Comparison of ENCODE assay signal across 16 cellular contexts in genomic region chr2:143698350-143698749, GRCh38.
DNase-seq lines count a peak whose midpoint lies in the region; ATAC-seq and TF ChIP-seq lines count a peak whose summit lies in the region.
"Had no signal": no experiment of that assay in that cellular context is flagged by ENCODE, and none has a peak within 500 bp of the region (broad histone marks: within the 10 kb centered on the region; RNA-seq: fewer than 3 reads in every experiment).

No MANE protein-coding gene starts in this region.

- TF ChIP-seq POLR2A in transverse colon (IDR thresholded peaks at IDR 0.05), result no peak

- H3K9ac ChIP-seq in MM.1S (ENCODE audit: low read length), result no peak overlapping the region
- H3K9ac ChIP-seq: BLaER1 treated with 17β-estradiol and CSF1 and Interleukin-3, amounts not matched to agents 10 nM and 100 nM had no signal

- no peak for TF ChIP-seq EP300 in transverse colon (IDR thresholded peaks at IDR 0.05; ENCODE audit: low read depth)

- in situ Hi-C loops in transverse colon (cut with MboI; ENCODE audit: low pct_ligation_motif_present in 1 of 4, low pct_unique_long_range_greater_than_20kb in 1 of 4, low sequenced_read_pairs in 3 of 4), result no loop called here

- 0 out of 2 replicates have a peak overlapping the region, but pooled peaks have one; percentile 3 for H2AFZ ChIP-seq in MM.1S (ENCODE audit: low read length)
- H2AFZ ChIP-seq: GM23338 had no signal

- peak; percentile 55 for ATAC-seq in activated CD4-positive, alpha-beta T cell treated with anti-CD3 and anti-CD28 coated beads for 36 hours
- no peak for ATAC-seq in CD4-positive, CD25-positive, alpha-beta regulatory T cell (ENCODE audit: low read depth in 2 of 2)
- ATAC-seq: GM23338 had no signal

- no peaks in the 10 kb centered on the region for H3K27me3 Mint-ChIP-seq in activated CD4-positive, alpha-beta T cell treated with anti-CD3 and anti-CD28 coated beads for 36 hours
- H3K27me3 Mint-ChIP-seq in activated CD4-positive, alpha-beta T cell treated with anti-CD3 and anti-CD28 coated beads, Interleukin-2, amount 10 ng/mL, durations not matched to agents 7 days and 5 days, result no peaks in the 10 kb centered on the region
- H3K27me3 Mint-ChIP-seq in CD4-positive, CD25-positive, alpha-beta regulatory T cell, result no peaks in the 10 kb centered on the region
- no peaks in the 10 kb centered on the region for H3K27me3 Mint-ChIP-seq in activated naive CD8-positive, alpha-beta T cell
- H3K27me3 Mint-ChIP-seq: IgD-negative memory B cell had no signal

- H3K9me3 ChIP-seq in CD4-positive, CD25-positive, alpha-beta regulatory T cell (ENCODE audit: control insufficient read depth in 2 of 2, low read length in 2 of 2), result no peaks in the 10 kb centered on the region
- H3K9me3 ChIP-seq in MM.1S (replicated peaks; ENCODE audit: insufficient read depth, low read length), result no peaks in the 10 kb centered on the region
- H3K9me3 ChIP-seq in transverse colon, result no peaks in the 10 kb centered on the region
- H3K9me3 ChIP-seq: BLaER1 treated with 17β-estradiol and CSF1 and Interleukin-3, amounts not matched to agents 10 nM and 100 nM had no signal

- no peak overlapping the region for H3K4me3 ChIP-seq in CD4-positive, CD25-positive, alpha-beta regulatory T cell (ENCODE audit: low read depth, low read length)
- H3K4me3 ChIP-seq in MM.1S (ENCODE audit: low read length), result no peak overlapping the region
- no peak overlapping the region for H3K4me3 ChIP-seq in transverse colon
- H3K4me3 ChIP-seq: BLaER1 treated with 17β-estradiol and CSF1 and Interleukin-3, amounts not matched to agents 10 nM and 100 nM; GM23338 had no signal

- DNase-seq in activated CD4-positive, alpha-beta T cell treated with anti-CD3 and anti-CD28 coated beads for 36 hours, result no peak
- DNase-seq in activated CD4-positive, alpha-beta T cell treated with anti-CD3 and anti-CD28 coated beads, Interleukin-2, amount 10 ng/mL, durations not matched to agents 7 days and 5 days, result no peak
- no peak for DNase-seq in CD4-positive, CD25-positive, alpha-beta regulatory T cell
- DNase-seq in MM.1S (no peak), NCI-H128 (lab: John Stamatoyannopoulos, UW; ENCODE audit: unreplicated experiment) (no peak), GM20000 (ENCODE audit: low spot score) (no peak), transverse colon (no peak)
- DNase-seq: DMS79, NCI-H1436, NCI-H2081, NCI-H510A treated with DMSO at 0.1 percent for 48 hours had no signal

- POLR2A ChIA-PET in activated CD4-positive, alpha-beta T cell treated with anti-CD3 and anti-CD28 coated beads for 36 hours (lab: Charles Lee), result no interaction called here
- POLR2A ChIA-PET in activated CD4-positive, alpha-beta T cell treated with anti-CD3 and anti-CD28 coated beads, Interleukin-2, amount 10 ng/mL, durations not matched to agents 7 days and 5 days (lab: Charles Lee), result no interaction called here

- H3K36me3 Mint-ChIP-seq in activated CD4-positive, alpha-beta T cell treated with anti-CD3 and anti-CD28 coated beads for 36 hours (ENCODE audit: low read depth), result peaks cover 19% of the 10 kb centered on the region
- peaks cover 51% of the 10 kb centered on the region for H3K36me3 Mint-ChIP-seq in activated CD4-positive, alpha-beta T cell treated with anti-CD3 and anti-CD28 coated beads, Interleukin-2, amount 10 ng/mL, durations not matched to agents 7 days and 5 days (ENCODE audit: low read depth)
- peaks cover 40% of the 10 kb centered on the region for H3K36me3 Mint-ChIP-seq in CD4-positive, CD25-positive, alpha-beta regulatory T cell
- peaks cover 30% of the 10 kb centered on the region for H3K36me3 Mint-ChIP-seq in activated naive CD8-positive, alpha-beta T cell

- CTCF ChIA-PET in activated CD4-positive, alpha-beta T cell treated with anti-CD3 and anti-CD28 coated beads for 36 hours (lab: Charles Lee), result interaction anchor here (0.9 to 1.0 kb wide), 2 partner anchors 9 to 32 kb away, joined by 3 read pairs; no protein-coding TSS in a partner anchor
- CTCF ChIA-PET in activated CD4-positive, alpha-beta T cell treated with anti-CD3 and anti-CD28 coated beads, Interleukin-2, amount 10 ng/mL, durations not matched to agents 7 days and 5 days (lab: Charles Lee), result no interaction called here

- H3K9me3 Mint-ChIP-seq in activated CD4-positive, alpha-beta T cell treated with anti-CD3 and anti-CD28 coated beads for 36 hours (ENCODE audit: low read depth), result no peaks in the 10 kb centered on the region
- peaks cover 4% of the 10 kb centered on the region for H3K9me3 Mint-ChIP-seq in activated CD4-positive, alpha-beta T cell treated with anti-CD3 and anti-CD28 coated beads, Interleukin-2, amount 10 ng/mL, durations not matched to agents 7 days and 5 days
- no peaks in the 10 kb centered on the region for H3K9me3 Mint-ChIP-seq in CD4-positive, CD25-positive, alpha-beta regulatory T cell
- H3K9me3 Mint-ChIP-seq in activated naive CD8-positive, alpha-beta T cell (ENCODE audit: low read depth), result no peaks in the 10 kb centered on the region
- H3K9me3 Mint-ChIP-seq: GM23338 had no signal

- no peak overlapping the region for H3K27ac ChIP-seq in CD4-positive, CD25-positive, alpha-beta regulatory T cell (ENCODE audit: insufficient read depth, low read length, poor library complexity, severe bottlenecking)
- H3K27ac ChIP-seq in MM.1S (ENCODE audit: low read length) (peak overlapping the region; percentile 62; the same call in 1 of the 2 replicates), transverse colon (no peak overlapping the region)
- H3K27ac ChIP-seq: 22Rv1; BLaER1 treated with 17β-estradiol and CSF1 and Interleukin-3, amounts not matched to agents 10 nM and 100 nM had no signal

- H3K4me3 Mint-ChIP-seq in activated CD4-positive, alpha-beta T cell treated with anti-CD3 and anti-CD28 coated beads for 36 hours, result no peak overlapping the region
- H3K4me3 Mint-ChIP-seq in activated CD4-positive, alpha-beta T cell treated with anti-CD3 and anti-CD28 coated beads, Interleukin-2, amount 10 ng/mL, durations not matched to agents 7 days and 5 days, result no peak overlapping the region
- no peak overlapping the region for H3K4me3 Mint-ChIP-seq in CD4-positive, CD25-positive, alpha-beta regulatory T cell
- no peak overlapping the region for H3K4me3 Mint-ChIP-seq in activated naive CD8-positive, alpha-beta T cell
- H3K4me3 Mint-ChIP-seq: GM23338, IgD-negative memory B cell had no signal

- H3K27me3 ChIP-seq in CD4-positive, CD25-positive, alpha-beta regulatory T cell (ENCODE audit: control insufficient read depth, insufficient read depth, low read length), result no peaks in the 10 kb centered on the region
- no peaks in the 10 kb centered on the region for H3K27me3 ChIP-seq in MM.1S (replicated peaks; ENCODE audit: insufficient read depth, low read length)
- H3K27me3 ChIP-seq in transverse colon, result no peaks in the 10 kb centered on the region
- H3K27me3 ChIP-seq: BLaER1 treated with 17β-estradiol and CSF1 and Interleukin-3, amounts not matched to agents 10 nM and 100 nM had no signal

- H3K4me1 ChIP-seq in CD4-positive, CD25-positive, alpha-beta regulatory T cell (ENCODE audit: control insufficient read depth, insufficient read depth, low read length, poor library complexity, severe bottlenecking), result no peaks in the 10 kb centered on the region
- H3K4me1 ChIP-seq in MM.1S (ENCODE audit: low read length) (peaks cover 29% of the 10 kb centered on the region), transverse colon (no peaks in the 10 kb centered on the region)

- 44 to 54% methylated on average over 2 of the region's 2 CpGs for WGBS in transverse colon (ENCODE audit: low coverage in 1 of 2), 2 donors

- peak overlapping the region; percentile 65 for H3K27ac Mint-ChIP-seq in activated CD4-positive, alpha-beta T cell treated with anti-CD3 and anti-CD28 coated beads for 36 hours
- no peak overlapping the region for H3K27ac Mint-ChIP-seq in activated CD4-positive, alpha-beta T cell treated with anti-CD3 and anti-CD28 coated beads, Interleukin-2, amount 10 ng/mL, durations not matched to agents 7 days and 5 days
- peak overlapping the region; percentile 0 to 20 (median 20) for H3K27ac Mint-ChIP-seq in CD4-positive, CD25-positive, alpha-beta regulatory T cell
- peak overlapping the region; percentile 75 for H3K27ac Mint-ChIP-seq in activated naive CD8-positive, alpha-beta T cell
- H3K27ac Mint-ChIP-seq: GM23338 had no signal

- no peaks in the 10 kb centered on the region for H4K20me1 ChIP-seq in MM.1S (ENCODE audit: insufficient read depth, low read length)
- H4K20me1 ChIP-seq: BLaER1 treated with 17β-estradiol and CSF1 and Interleukin-3, amounts not matched to agents 10 nM and 100 nM had no signal

- intact Hi-C loops in activated CD4-positive, alpha-beta T cell treated with anti-CD3 and anti-CD28 coated beads for 36 hours (cut with DNase I, micrococcal nuclease), result loop anchor here (1.0 to 10.0 kb wide), 4 partner anchors 23 to 636 kb away; a partner anchor contains a TSS
- intact Hi-C loops in transverse colon (cut with DNase I; ENCODE audit: low total_unique reads), result no loop called here

- no peaks in the 10 kb centered on the region for H3K79me2 ChIP-seq in MM.1S (ENCODE audit: low read length)

- TF ChIP-seq CTCF in MM.1S (IDR thresholded peaks at IDR 0.05; ENCODE audit: low read length) (no peak), GM20000 (IDR thresholded peaks at IDR 0.05; ENCODE audit: extremely low read depth, missing control alignments) (no peak), transverse colon (IDR thresholded peaks at IDR 0.05) (no peak)

- H3K4me2 ChIP-seq in MM.1S (ENCODE audit: low read depth, low read length), result peak overlapping the region; percentile 64
- H3K4me2 ChIP-seq: BLaER1 treated with 17β-estradiol and CSF1 and Interleukin-3, amounts not matched to agents 10 nM and 100 nM; GM23338 had no signal

- H3K4me1 Mint-ChIP-seq in activated CD4-positive, alpha-beta T cell treated with anti-CD3 and anti-CD28 coated beads for 36 hours, result peaks cover 58% of the 10 kb centered on the region
- H3K4me1 Mint-ChIP-seq in activated CD4-positive, alpha-beta T cell treated with anti-CD3 and anti-CD28 coated beads, Interleukin-2, amount 10 ng/mL, durations not matched to agents 7 days and 5 days, result peaks cover 3% of the 10 kb centered on the region
- peaks cover 5 to 28% (median 14%) of the 10 kb centered on the region in 4 donors for H3K4me1 Mint-ChIP-seq in CD4-positive, CD25-positive, alpha-beta regulatory T cell
- H3K4me1 Mint-ChIP-seq in activated naive CD8-positive, alpha-beta T cell (ENCODE audit: low read depth), result peaks cover 15% of the 10 kb centered on the region

- H3F3A ChIP-seq in MM.1S (ENCODE audit: insufficient read depth, low read length), result peaks cover 5% of the 10 kb centered on the region; the same call in 1 of the 2 replicates

- H3K36me3 ChIP-seq in CD4-positive, CD25-positive, alpha-beta regulatory T cell (ENCODE audit: control insufficient read depth, insufficient read depth, low read length), result peaks cover 10% of the 10 kb centered on the region
- H3K36me3 ChIP-seq in MM.1S (replicated peaks; ENCODE audit: insufficient read depth, low read length) (no peaks in the 10 kb centered on the region), transverse colon (no peaks in the 10 kb centered on the region)

- H3K9me2 ChIP-seq in MM.1S (replicated peaks; ENCODE audit: insufficient read depth, low read length), result no peaks in the 10 kb centered on the region
